Comparison of ENCODE assay signal across 7 cellular contexts in genomic region chr19:20544667-20545333, GRCh38. TPM values are rescaled to one million over a fixed set of nuclear protein-coding genes. Genes with fewer than 3 reads are reported as not detected.
DNase-seq lines count a peak whose midpoint lies in the region; ATAC-seq, FAIRE-seq and TF ChIP-seq lines count a peak whose summit lies in the region.
"Not testable (repeated sequence)": the region's sequence is repeated elsewhere in the genome, so short reads cannot be mapped to it uniquely, and the experiment has no call there.

No MANE protein-coding gene starts in this region.

- H3K79me2 ChIP-seq in HepG2 (ENCODE audit: insufficient read depth, low read length) = not testable (repeated sequence)

- H3K4me2 ChIP-seq in HepG2 (ENCODE audit: low read depth, low read length) = not testable (repeated sequence)

- H3K4me3 ChIP-seq in HUES48 (ENCODE audit: low read depth, low read length) = peak overlapping the region; percentile 13; the same call in 1 of the 2 replicates
- peak overlapping the region; percentile 25 for H3K4me3 ChIP-seq in coronary artery
- not testable (repeated sequence) for H3K4me3 ChIP-seq in HepG2 (replicated peaks in 1 of 3; ENCODE audit: insufficient read depth in 1 of 3, low read depth in 2 of 3, low read length in 3 of 3)
- H3K4me3 ChIP-seq in subcutaneous abdominal adipose tissue (ENCODE audit: low read depth in 1 of 5, low read length in 5 of 5) = peak overlapping the region; percentile 34 to 60 (median 53)

- H3K4me1 ChIP-seq in HUES48 (ENCODE audit: control insufficient read depth, insufficient read depth, low read length); HepG2 (ENCODE audit: insufficient read depth, low read length); subcutaneous abdominal adipose tissue (ENCODE audit: control insufficient read depth in 5 of 5, insufficient read depth in 5 of 5, low read length in 5 of 5): not testable (repeated sequence)

- H3K9me3 ChIP-seq in HUES48 (ENCODE audit: control insufficient read depth, insufficient read depth, low read length) (peaks cover 99% of the 10 kb centered on the region), HepG2 (ENCODE audit: low read length) (peaks cover 88% of the 10 kb centered on the region), subcutaneous abdominal adipose tissue (ENCODE audit: control insufficient read depth in 5 of 5, low read length in 5 of 5) (peaks cover 73 to 96% (median 90%) of the 10 kb centered on the region in 5 donors)

- not testable (repeated sequence) for TF ChIP-seq EP300 in HepG2 (IDR thresholded peaks at IDR 0.05; ENCODE audit: low read depth in 2 of 2, low read length in 2 of 2); HepG2 (CRISPR knock-in tag; IDR thresholded peaks at IDR 0.05; ENCODE audit: borderline replicate concordance)

- peak; percentile 5 for DNase-seq in DMS53 (lab: John Stamatoyannopoulos, UW)
- DNase-seq in activated CD4-positive, alpha-beta T cell treated with anti-CD3 and anti-CD28 coated beads, Interleukin-2, amount 10 ng/mL, durations not matched to agents 24 days and 14 days = peak; percentile 27
- not testable (repeated sequence) for DNase-seq in coronary artery (ENCODE audit: low spot score); HepG2 (ENCODE audit: low spot score); osteocyte (ENCODE audit: extremely low spot score, unreplicated experiment)

- H3K36me3 Mint-ChIP-seq in activated CD4-positive, alpha-beta T cell treated with anti-CD3 and anti-CD28 coated beads, Interleukin-2, amount 10 ng/mL, durations not matched to agents 24 days and 14 days (ENCODE audit: low read depth) = peaks cover 57% of the 10 kb centered on the region
- peaks cover 65% of the 10 kb centered on the region for H3K36me3 Mint-ChIP-seq in osteocyte (ENCODE audit: unreplicated experiment)

- TF ChIP-seq POLR2A in HepG2 (IDR thresholded peaks at IDR 0.05; ENCODE audit: insufficient read depth in 1 of 2, low read depth in 2 of 2, low read length in 2 of 2) = not testable (repeated sequence)

- H3K27ac ChIP-seq in HUES48 (ENCODE audit: low read depth, low read length); coronary artery; HepG2 (ENCODE audit: extremely low read length, insufficient read depth, low read length); subcutaneous abdominal adipose tissue (ENCODE audit: low read depth, low read length): not testable (repeated sequence)

- POLR2A ChIA-PET in HepG2 (lab: Yijun Ruan, JAX) = not testable (repeated sequence)

- H3K9ac ChIP-seq in HUES48 (ENCODE audit: low read depth, low read length); HepG2 (ENCODE audit: insufficient read depth, low read depth, low read length); subcutaneous abdominal adipose tissue (ENCODE audit: low read length in 5 of 5): not testable (repeated sequence)

- intact Hi-C loops in activated CD4-positive, alpha-beta T cell treated with anti-CD3 and anti-CD28 coated beads, Interleukin-2, amount 10 ng/mL, durations not matched to agents 24 days and 14 days (cut with micrococcal nuclease); HepG2 (cut with micrococcal nuclease; ENCODE audit: unreplicated experiment): not testable (repeated sequence)

- H3K27me3 ChIP-seq in HUES48 (ENCODE audit: control insufficient read depth, insufficient read depth, low read length); HepG2 (ENCODE audit: control insufficient read depth in 1 of 2, insufficient read depth in 2 of 2, low read length in 2 of 2); subcutaneous abdominal adipose tissue (ENCODE audit: control insufficient read depth in 5 of 5, insufficient read depth in 4 of 5, low read length in 5 of 5): not testable (repeated sequence)

- TF ChIP-seq CTCF in coronary artery (IDR thresholded peaks at IDR 0.05); HepG2 (CRISPR knock-in tag; IDR thresholded peaks at IDR 0.05); osteocyte (IDR thresholded peaks at IDR 0.05): not testable (repeated sequence)

- not testable (repeated sequence) for H3K27ac Mint-ChIP-seq in activated CD4-positive, alpha-beta T cell treated with anti-CD3 and anti-CD28 coated beads, Interleukin-2, amount 10 ng/mL, durations not matched to agents 24 days and 14 days
- peak overlapping the region; percentile 28 for H3K27ac Mint-ChIP-seq in osteocyte (ENCODE audit: unreplicated experiment)

- peaks cover 21% of the 10 kb centered on the region for H3K9me3 Mint-ChIP-seq in activated CD4-positive, alpha-beta T cell treated with anti-CD3 and anti-CD28 coated beads, Interleukin-2, amount 10 ng/mL, durations not matched to agents 24 days and 14 days
- peaks cover 28% of the 10 kb centered on the region for H3K9me3 Mint-ChIP-seq in osteocyte (ENCODE audit: unreplicated experiment)

- H3K36me3 ChIP-seq in HUES48 (ENCODE audit: control insufficient read depth, insufficient read depth, low read length) = peaks cover 60% of the 10 kb centered on the region
- H3K36me3 ChIP-seq in HepG2 (replicated peaks in 1 of 2; ENCODE audit: control insufficient read depth in 1 of 2, insufficient read depth in 2 of 2, low read length in 2 of 2) = not testable (repeated sequence)
- peaks cover 44 to 54% (median 53%) of the 10 kb centered on the region in 5 donors for H3K36me3 ChIP-seq in subcutaneous abdominal adipose tissue (ENCODE audit: control insufficient read depth in 5 of 5, insufficient read depth in 5 of 5, low read length in 5 of 5)

- CTCF ChIA-PET in HepG2 (lab: Yijun Ruan, JAX; ENCODE audit: low intra/inter-chr PET ratio, low total read pairs) = not testable (repeated sequence)

- H2AFZ ChIP-seq in HepG2 (ENCODE audit: low read length) = not testable (repeated sequence)

- BruUV-seq in HepG2 (replicated peaks; lab: Mats Ljungman, UMichigan) = not testable (repeated sequence)

- not testable (repeated sequence) for H4K20me1 ChIP-seq in HepG2 (ENCODE audit: insufficient read depth, low read length)

- not testable (repeated sequence) for FAIRE-seq in HepG2 (lab: Jason Lieb, UNC)

- TF ChIP-seq RAD21 in HepG2 (CRISPR knock-in tag; IDR thresholded peaks at IDR 0.05) = not testable (repeated sequence)

- H3K4me3 Mint-ChIP-seq in activated CD4-positive, alpha-beta T cell treated with anti-CD3 and anti-CD28 coated beads, Interleukin-2, amount 10 ng/mL, durations not matched to agents 24 days and 14 days; osteocyte (ENCODE audit: unreplicated experiment): not testable (repeated sequence)

- in situ Hi-C loops in HepG2 (cut with HindIII; ENCODE audit: extremely low pct_ligation_motif_present, low pct_unique_long_range_greater_than_20kb) = not testable (repeated sequence)

- not testable (repeated sequence) for H3K27me3 Mint-ChIP-seq in activated CD4-positive, alpha-beta T cell treated with anti-CD3 and anti-CD28 coated beads, Interleukin-2, amount 10 ng/mL, durations not matched to agents 24 days and 14 days; osteocyte (ENCODE audit: unreplicated experiment)

- not testable (repeated sequence) for ATAC-seq in HepG2

- H3K4me1 Mint-ChIP-seq in activated CD4-positive, alpha-beta T cell treated with anti-CD3 and anti-CD28 coated beads, Interleukin-2, amount 10 ng/mL, durations not matched to agents 24 days and 14 days; osteocyte (ENCODE audit: unreplicated experiment): not testable (repeated sequence)

- WGBS in HepG2 (ENCODE audit: low lambda C conversion rate) = 85% methylated on average over 7 of the region's 7 CpGs

TF ChIP-seq in HepG2, 621 proteins besides CTCF, POLR2A, EP300 and RAD21:
- peak; percentile 87 for TF ChIP-seq SETDB1 (CRISPR knock-in tag; IDR thresholded peaks at IDR 0.05; ENCODE audit: borderline replicate concordance)
- peak; percentile 99; the same call in 1 of the 2 replicates for TF ChIP-seq ZNF274 (CRISPR knock-in tag; IDR thresholded peaks at IDR 0.05)

RNA-seq across cellular contexts. Expression of gene ZNF737, which starts 20.8 kb away (rescaled TPM):
- total RNA-seq in activated CD4-positive, alpha-beta T cell treated with anti-CD3 and anti-CD28 coated beads, Interleukin-2, amount 10 ng/mL, durations not matched to agents 24 days and 14 days = 7.2 and 8.5 TPM in 2 replicates
- total RNA-seq in HepG2 (2016; rRNA removed; fragmentation: Illumina TruSeq; extraction: Trizol) = 5.0 and 6.2 TPM in 2 replicates
- total RNA-seq in HepG2 (2016; cell fraction: cytosol; rRNA removed; fragmentation: Illumina TruSeq; extraction: Trizol; ENCODE audit: low read depth) = 0.79 and 1.0 TPM in 2 replicates
- total RNA-seq in HepG2 (2016; cell fraction: insoluble cytoplasmic fraction; rRNA removed; fragmentation: Illumina TruSeq; extraction: Trizol) = 4.8 and 7.1 TPM in 2 replicates
- total RNA-seq in HepG2 (2016; cell fraction: membrane; rRNA removed; fragmentation: Illumina TruSeq; extraction: Trizol) = 1.9 and 2.2 TPM in 2 replicates
- 6.7 and 7.2 TPM in 2 replicates for total RNA-seq in HepG2 (2016; cell fraction: nucleus; rRNA removed; fragmentation: Illumina TruSeq; extraction: Trizol)
- polyA plus RNA-seq in HepG2 (2011; rRNA removed) = 2.0 and 2.3 TPM in 2 replicates
- 1.5 and 1.8 TPM in 2 replicates for polyA plus RNA-seq in HepG2 (2011; cell fraction: cytosol; rRNA removed)
- polyA plus RNA-seq in HepG2 (2011; cell fraction: nucleus; rRNA removed) = 2.5 and 4.7 TPM in 2 replicates
- polyA plus RNA-seq in HepG2 (2012) = 2.9 and 3.0 TPM in 2 replicates
- polyA plus RNA-seq in HepG2 (2016; cell fraction: cytosol; fragmentation: Illumina TruSeq; extraction: Trizol; ENCODE audit: low read depth) = 0.18 TPM in 1 of 2 replicates, not detected in the other
- 3.0 and 4.0 TPM in 2 replicates for polyA plus RNA-seq in HepG2 (2016; cell fraction: insoluble cytoplasmic fraction; fragmentation: Illumina TruSeq; extraction: Trizol; ENCODE audit: low read depth)
- polyA plus RNA-seq in HepG2 (2016; cell fraction: membrane; fragmentation: Illumina TruSeq; extraction: Trizol; ENCODE audit: low read depth) = 0.57 and 0.83 TPM in 2 replicates
- 2.5 and 6.7 TPM in 2 replicates for polyA plus RNA-seq in HepG2 (2016; cell fraction: nucleus; fragmentation: Illumina TruSeq; extraction: Trizol; ENCODE audit: insufficient read depth, low read depth)
- 9.7 TPM in 1 of 2 replicates, not detected in the other for polyA minus RNA-seq in HepG2 (2011; rRNA and poly(A)+ RNA removed; ENCODE audit: low replicate concordance)
- polyA minus RNA-seq in HepG2 (2011; cell fraction: cytosol; rRNA and poly(A)+ RNA removed) = 1.9 and 2.2 TPM in 2 replicates
- 21.0 and 24.2 TPM in 2 replicates for polyA minus RNA-seq in HepG2 (2011; cell fraction: nucleus; rRNA and poly(A)+ RNA removed)
- 15.2 and 15.3 TPM in 2 replicates for total RNA-seq in osteocyte
